In genomic region chr9:4590430-4591122, GRCh38 we compare ENCODE assay signal across 21 cellular contexts.
DNase-seq lines count a peak whose midpoint lies in the region; TF ChIP-seq lines count a peak whose summit lies in the region.
"Had no signal": no experiment of that assay in that cellular context is flagged by ENCODE, and none has a peak within 500 bp of the region (broad histone marks: within the 10 kb centered on the region; RNA-seq: fewer than 3 reads in every experiment).

No MANE protein-coding gene starts in this region.

- no peaks in the 10 kb centered on the region for H3K9me3 ChIP-seq in sigmoid colon
- H3K9me3 ChIP-seq in tibial artery: no peaks in the 10 kb centered on the region
- no peaks in the 10 kb centered on the region for H3K9me3 ChIP-seq in MG63
- H3K9me3 ChIP-seq: prostate gland, vagina had no signal

- peak; percentile 17 for DNase-seq in ELF-1 (ENCODE audit: low read depth, low spot score)
- peak; percentile 5 for DNase-seq in amniotic stem cell (lab: John Stamatoyannopoulos, UW)
- DNase-seq in iris pigment epithelial cell (ENCODE audit: low read depth): peak; percentile 65
- no peak for DNase-seq in sigmoid colon
- no peak for DNase-seq in tibial artery
- no peak for DNase-seq in MG63
- DNase-seq in mucosa of gallbladder (ENCODE audit: low spot score): no peak
- DNase-seq in activated T-cell treated with anti-CD3 and anti-CD28 coated beads, Interleukin-2, amount 50 U/mL, for 24 hours: no peak
- DNase-seq: activated CD4-positive, CD25-positive, alpha-beta regulatory T cell treated with anti-CD3 and anti-CD28 coated beads, Interleukin-2, amount 50 U/mL, for 72 hours; COR-L47; endodermal cell; foreskin fibroblast; KG1; NCI-H1105 treated with DMSO at 0.1 percent for 48 hours; NCI-H526 treated with DMSO at 0.1 percent for 48 hours; OCI-M1 had no signal

- H3K27ac ChIP-seq in sigmoid colon: peak overlapping the region in 3 of 4 donors; percentile 39 to 73 (median 70)
- H3K27ac ChIP-seq in tibial artery: no peak overlapping the region
- H3K27ac ChIP-seq: vagina had no signal

- peaks cover 0 to 37% (median 33%) of the 10 kb centered on the region in 4 donors for H3K4me1 ChIP-seq in sigmoid colon
- peaks cover 0 to 6% (median 2%) of the 10 kb centered on the region in 4 donors for H3K4me1 ChIP-seq in tibial artery

- H3K36me3 ChIP-seq in sigmoid colon: no peaks in the 10 kb centered on the region
- H3K36me3 ChIP-seq in tibial artery: peaks cover 0 to under 1% (median 0%) of the 10 kb centered on the region in 3 donors
- H3K36me3 ChIP-seq in MG63: no peaks in the 10 kb centered on the region
- H3K36me3 ChIP-seq: prostate gland, vagina had no signal

- H3K4me3 ChIP-seq in sigmoid colon (peak overlapping the region in 1 of 4 donors; percentile 5), tibial artery (no peak overlapping the region), MG63 (no peak overlapping the region)
- H3K4me3 ChIP-seq: prostate gland, vagina had no signal

- no peak for TF ChIP-seq EP300 in sigmoid colon (IDR thresholded peaks at IDR 0.05)

- no peak overlapping the region for H3K4me3 Mint-ChIP-seq in activated T-cell treated with anti-CD3 and anti-CD28 coated beads, Interleukin-2, amount 50 U/mL, for 24 hours
- H3K4me3 Mint-ChIP-seq: central memory CD8-positive, alpha-beta T cell; endodermal cell; stimulated activated naive CD8-positive, alpha-beta T cell treated with anti-CD3 and anti-CD28 coated beads, Interleukin-15, Interleukin-2, amounts not matched to agents 100 ng/mL and 50 ng/mL, for 24 hours had no signal

- H3K27ac Mint-ChIP-seq in activated T-cell treated with anti-CD3 and anti-CD28 coated beads, Interleukin-2, amount 50 U/mL, for 24 hours: no peak overlapping the region
- H3K27ac Mint-ChIP-seq: activated T-helper 2 cell treated with anti-CD3 and anti-CD28 coated beads, Interferon-gamma antibody, Interleukin-2, Interleukin-4, amounts not matched to agents 10 μg/mL and 5 μg/mL and 100 μg/mL, durations not matched to agents 14 hours and 24 hours and 36 hours; endodermal cell; stimulated activated naive CD8-positive, alpha-beta T cell treated with anti-CD3 and anti-CD28 coated beads, Interleukin-15, Interleukin-2, amounts not matched to agents 100 ng/mL and 50 ng/mL, for 24 hours had no signal

- no peak for TF ChIP-seq POLR2A in sigmoid colon (IDR thresholded peaks at IDR 0.05)

- H3K4me1 Mint-ChIP-seq in activated T-cell treated with anti-CD3 and anti-CD28 coated beads, Interleukin-2, amount 50 U/mL, for 24 hours (ENCODE audit: low read depth): peaks cover 8% of the 10 kb centered on the region
- H3K4me1 Mint-ChIP-seq: endodermal cell had no signal

- H3K27me3 ChIP-seq in sigmoid colon (no peaks in the 10 kb centered on the region), tibial artery (no peaks in the 10 kb centered on the region), MG63 (no peaks in the 10 kb centered on the region)
- H3K27me3 ChIP-seq: vagina had no signal

- WGBS in sigmoid colon, 2 donors: 86 to 89% methylated on average over 8 of the region's 8 CpGs

- TF ChIP-seq CTCF in sigmoid colon (IDR thresholded peaks at IDR 0.05) (no peak), tibial artery (IDR thresholded peaks at IDR 0.05) (no peak)

- intact Hi-C loops in sigmoid colon (cut with DNase I): no loop called here
- intact Hi-C loops in tibial artery (cut with DNase I; ENCODE audit: low total_unique reads): no loop called here

- no peaks in the 10 kb centered on the region for H3K27me3 Mint-ChIP-seq in activated T-cell treated with anti-CD3 and anti-CD28 coated beads, Interleukin-2, amount 50 U/mL, for 24 hours
- H3K27me3 Mint-ChIP-seq: central memory CD8-positive, alpha-beta T cell; stimulated activated naive CD8-positive, alpha-beta T cell treated with anti-CD3 and anti-CD28 coated beads, Interleukin-15, Interleukin-2, amounts not matched to agents 100 ng/mL and 50 ng/mL, for 24 hours had no signal

- H3K36me3 Mint-ChIP-seq in activated T-cell treated with anti-CD3 and anti-CD28 coated beads, Interleukin-2, amount 50 U/mL, for 24 hours (ENCODE audit: low read depth): no peaks in the 10 kb centered on the region

- no peaks in the 10 kb centered on the region for H3K9me3 Mint-ChIP-seq in activated T-cell treated with anti-CD3 and anti-CD28 coated beads, Interleukin-2, amount 50 U/mL, for 24 hours
- H3K9me3 Mint-ChIP-seq: activated T-helper 2 cell treated with anti-CD3 and anti-CD28 coated beads, Interferon-gamma antibody, Interleukin-2, Interleukin-4, amounts not matched to agents 10 μg/mL and 5 μg/mL and 100 μg/mL, durations not matched to agents 14 hours and 24 hours and 36 hours; central memory CD8-positive, alpha-beta T cell; endodermal cell; stimulated activated naive CD8-positive, alpha-beta T cell treated with anti-CD3 and anti-CD28 coated beads, Interleukin-15, Interleukin-2, amounts not matched to agents 100 ng/mL and 50 ng/mL, for 24 hours had no signal

Comparison
In these comparisons a context has a peak if more than half of its experiments do, and no peak if none do; other contexts are left out.
1. DNase-seq: peak in ELF-1 (single experiment), amniotic stem cell (single experiment) and iris pigment epithelial cell (single experiment); none in sigmoid colon (single experiment), tibial artery (0 of 2), MG63 (single experiment), mucosa of gallbladder (single experiment) and activated T-cell treated with anti-CD3 and anti-CD28 coated beads, Interleukin-2, amount 50 U/mL, for 24 hours (single experiment).
2. H3K27ac ChIP-seq: peak in sigmoid colon (3 of 4); none in tibial artery (0 of 2).